8 cellular contexts compared by ENCODE assay signal in the genomic region with DNA sequence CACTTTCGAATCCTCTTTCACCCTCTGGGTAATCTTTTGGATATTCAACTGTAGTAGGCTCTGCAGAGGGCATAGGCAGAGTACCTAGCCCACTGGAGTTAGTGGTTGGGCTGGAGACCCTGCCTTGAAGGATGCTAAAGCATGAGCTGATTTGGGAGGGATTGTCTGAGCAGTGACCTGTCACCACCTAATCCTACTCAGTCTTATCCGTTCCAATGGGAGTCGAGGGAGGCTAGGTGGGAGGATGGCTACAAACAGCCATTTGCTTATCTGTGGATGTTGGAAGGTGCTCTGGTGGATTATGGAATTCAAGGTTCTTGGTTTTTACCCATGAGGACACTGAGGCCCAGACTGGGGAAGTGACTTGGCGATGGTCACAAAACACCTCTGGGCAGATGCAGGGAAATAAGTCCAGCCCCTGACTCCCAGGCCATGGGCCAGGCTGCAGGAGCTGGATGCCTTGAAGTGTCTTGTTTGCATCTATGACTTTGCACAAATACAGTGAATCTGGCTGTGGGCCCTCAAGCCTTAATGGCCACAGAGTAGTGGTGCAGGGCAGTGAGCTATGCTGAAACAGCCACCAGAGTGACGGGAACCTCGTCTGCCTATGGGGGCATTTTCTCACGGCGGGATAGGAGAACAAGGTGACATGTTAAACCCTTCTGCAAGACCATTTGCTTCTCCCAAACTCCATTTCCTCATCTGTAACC. TPM values are rescaled to one million over a fixed set of nuclear protein-coding genes. Genes with fewer than 3 reads are reported as not detected.
DNase-seq lines count a peak whose midpoint lies in the region; ATAC-seq and TF ChIP-seq lines count a peak whose summit lies in the region.

No MANE protein-coding gene starts in this region.

- no peak for TF ChIP-seq EP300 in upper lobe of left lung (IDR thresholded peaks at IDR 0.05)

- peak in 1 of 2 donors; percentile 12 for DNase-seq in cardiac muscle cell (ENCODE audit: low read depth in 1 of 2, low spot score in 1 of 2)
- no peak for DNase-seq in Right ventricle myocardium inferior (ENCODE audit: missing footprints)
- DNase-seq in ascending aorta (ENCODE audit: low spot score in 2 of 2) = no peak
- no peak for DNase-seq in lung (ENCODE audit: low spot score)
- peak in 1 of 2 donors; percentile 23 for DNase-seq in upper lobe of left lung
- no peak for DNase-seq in amygdala (lab: John Stamatoyannopoulos, UW)
- DNase-seq in NCI-H187 (lab: John Stamatoyannopoulos, UW) = no peak
- DNase-seq in NCI-H345 (lab: John Stamatoyannopoulos, UW) = no peak

- H3K27ac ChIP-seq in cardiac muscle cell (peak overlapping the region; percentile 59), ascending aorta (peak overlapping the region; percentile 84 to 93), lung (ENCODE audit: low read depth in 1 of 2, low read length in 1 of 2) (peak overlapping the region; percentile 89 to 93), upper lobe of left lung (peak overlapping the region; percentile 87 to 94 (median 94))

- H3K36me3 ChIP-seq in cardiac muscle cell (peaks cover 23% of the 10 kb centered on the region), ascending aorta (peaks cover 17 to 21% of the 10 kb centered on the region in 2 donors), lung (ENCODE audit: control insufficient read depth in 2 of 2, insufficient read depth in 2 of 2, low read length in 2 of 2) (peaks cover 8% of the 10 kb centered on the region in 2 donors), upper lobe of left lung (peaks cover 10 to 20% (median 11%) of the 10 kb centered on the region in 4 donors)

- peak overlapping the region; percentile 34 for H3K4me3 ChIP-seq in cardiac muscle cell
- H3K4me3 ChIP-seq in ascending aorta = peak overlapping the region; percentile 57 to 71
- H3K4me3 ChIP-seq in lung = no peak overlapping the region
- H3K4me3 ChIP-seq in upper lobe of left lung = peak overlapping the region in 3 of 4 donors; percentile 74 to 84 (median 79)

- WGBS in lung, 2 donors = 60 to 63% methylated on average over 8 of the region's 8 CpGs
- 65 to 70% methylated on average over 8 of the region's 8 CpGs for WGBS in upper lobe of left lung, 2 donors

- intact Hi-C loops in Right ventricle myocardium inferior (cut with DNase I) = loop anchor here (2.0 to 5.0 kb wide), 3 partner anchors 23 to 145 kb away; partner anchors contain the start of genes RILPL1, SBNO1 and SNRNP35
- intact Hi-C loops in ascending aorta (cut with DNase I) = loop anchor here (1.0 to 10.0 kb wide), 4 partner anchors 22 to 1037 kb away; partner anchors contain the start of gene TMED2

- no peak for TF ChIP-seq POLR2A in upper lobe of left lung (IDR thresholded peaks at IDR 0.05)

- no peaks in the 10 kb centered on the region for H3K9me3 ChIP-seq in cardiac muscle cell (ENCODE audit: low read depth)
- H3K9me3 ChIP-seq in ascending aorta = no peaks in the 10 kb centered on the region
- no peaks in the 10 kb centered on the region for H3K9me3 ChIP-seq in lung (ENCODE audit: control insufficient read depth in 2 of 2, insufficient read depth in 1 of 2, low read length in 1 of 2)
- no peaks in the 10 kb centered on the region for H3K9me3 ChIP-seq in upper lobe of left lung

- H3K4me1 ChIP-seq in cardiac muscle cell (ENCODE audit: low read depth) (peaks cover 21% of the 10 kb centered on the region), ascending aorta (peaks cover 11 to 45% of the 10 kb centered on the region in 2 donors), lung (ENCODE audit: control insufficient read depth in 2 of 2, insufficient read depth in 2 of 2, low read length in 2 of 2) (peaks cover 12 to 18% of the 10 kb centered on the region in 2 donors), upper lobe of left lung (peaks cover 45 to 62% (median 45%) of the 10 kb centered on the region in 4 donors)

- no peaks in the 10 kb centered on the region for H3K27me3 ChIP-seq in cardiac muscle cell
- H3K27me3 ChIP-seq in ascending aorta = no peaks in the 10 kb centered on the region
- H3K27me3 ChIP-seq in lung (ENCODE audit: control insufficient read depth, insufficient read depth) = no peaks in the 10 kb centered on the region
- H3K27me3 ChIP-seq in upper lobe of left lung = no peaks in the 10 kb centered on the region

- ATAC-seq in Right ventricle myocardium inferior (no peak), lung (ENCODE audit: insufficient read depth, low FRiP score) (no peak), upper lobe of left lung (ENCODE audit: low FRiP score in 2 of 2) (no peak)

- TF ChIP-seq CTCF in cardiac muscle cell (IDR thresholded peaks at IDR 0.05; ENCODE audit: low read depth, low read length) (no peak), ascending aorta (IDR thresholded peaks at IDR 0.05) (no peak), lung (IDR thresholded peaks at IDR 0.05; ENCODE audit: control extremely low read depth, extremely low read depth) (no peak), upper lobe of left lung (IDR thresholded peaks at IDR 0.05) (no peak)

RNA-seq across cellular contexts. Expression of gene KMT5A, which starts 3.7 kb away (rescaled TPM):
- total RNA-seq in cardiac muscle cell = 34.2 and 63.3 TPM in 2 replicates
- polyA plus RNA-seq in cardiac muscle cell = 35.4 and 48.3 TPM in 2 replicates
- total RNA-seq in Right ventricle myocardium inferior = 32.7 TPM
- total RNA-seq in ascending aorta = 16.8 TPM
- 10 to 100 TPM; 41.6 to 51.7 TPM for total RNA-seq in lung
- polyA plus RNA-seq in lung = 10 to 100 TPM; 21.1 to 22.5 TPM
- total RNA-seq in upper lobe of left lung = 10 to 100 TPM; 35.1 to 50.2 (median 43.8) TPM

RNA-seq across cellular contexts. Expression of gene SBNO1, which starts 23.0 kb away (rescaled TPM):
- total RNA-seq in cardiac muscle cell (10.3 and 17.7 TPM in 2 replicates), Right ventricle myocardium inferior (25.8 TPM), ascending aorta (9.8 TPM), lung (10 to 100 TPM; 23.2 to 28.5 TPM), upper lobe of left lung (10 to 100 TPM in 5 of 6 donors, 1 to 10 TPM in 1; 7.5 to 25.2 (median 20.3) TPM)
- polyA plus RNA-seq in cardiac muscle cell (10.4 and 21.4 TPM in 2 replicates), lung (1 to 10 TPM; 4.7 to 7.5 TPM)

RNA-seq across cellular contexts. Expression of gene RILPL2, which starts 48.8 kb away (rescaled TPM):
- total RNA-seq in cardiac muscle cell (2.9 and 3.2 TPM in 2 replicates), Right ventricle myocardium inferior (2.0 TPM), ascending aorta (7.2 TPM), lung (10 to 100 TPM in 1 of 2 donors, 1 to 10 TPM in 1; 7.7 to 12.2 TPM), upper lobe of left lung (10 to 100 TPM; 12.5 to 29.9 (median 14.6) TPM)
- polyA plus RNA-seq in cardiac muscle cell (4.6 and 5.7 TPM in 2 replicates), lung (10 to 100 TPM; 13.7 to 40.7 TPM)
